ENCODE assay signal across 16 cellular contexts in genomic region chr12:26269554-26270284, GRCh38.
"Had no signal": no experiment of that assay in that cellular context is flagged by ENCODE, and none has a peak within 500 bp of the region (broad histone marks: within the 10 kb centered on the region; RNA-seq: fewer than 3 reads in every experiment).

No MANE protein-coding gene starts in this region.

- H3K27ac ChIP-seq: ovary, spleen, upper lobe of left lung had no signal

- H3K4me3 Mint-ChIP-seq: endodermal cell; neural crest cell; stimulated activated memory B cell treated with anti-CD40 and anti-IgM and Interleukin-4, amounts not matched to agents 10 μg/mL and 1 μg/mL and 100 μg/mL, for 72 hours had no signal

- H3K9me3 ChIP-seq: body of pancreas, ovary, upper lobe of left lung had no signal

- ATAC-seq: activated CD4-positive, CD25-positive, alpha-beta regulatory T cell treated with anti-CD3 and anti-CD28 coated beads, Interleukin-2, amount 50 U/mL, for 24 hours; activated naive CD4-positive, alpha-beta T cell treated with anti-CD3 and anti-CD28 coated beads, Interleukin-2, amount 50 U/mL, for 72 hours; esophagus mucosa; left colon; stimulated activated memory B cell treated with anti-CD40 and anti-IgM and Interleukin-4, amounts not matched to agents 10 μg/mL and 1 μg/mL and 100 μg/mL, for 72 hours had no signal

- H3K27me3 ChIP-seq: body of pancreas, ovary, spleen, upper lobe of left lung had no signal

- H3K9me3 Mint-ChIP-seq: activated naive CD4-positive, alpha-beta T cell treated with anti-CD3 and anti-CD28 coated beads, Interleukin-2, amount 50 U/mL, for 72 hours; endodermal cell; stimulated activated memory B cell treated with anti-CD40 and anti-IgM and Interleukin-4, amounts not matched to agents 10 μg/mL and 1 μg/mL and 100 μg/mL, for 72 hours had no signal

- H3K36me3 ChIP-seq: ovary, spleen, upper lobe of left lung had no signal

- DNase-seq: activated effector memory CD4-positive, alpha-beta T cell treated with anti-CD3 and anti-CD28 coated beads, Interleukin-2, amount 50 U/mL, for 16 hours; activated T-cell treated with anti-CD3 and anti-CD28 coated beads, Interleukin-2, amount 50 U/mL, for 1 hour; amniotic stem cell; cerebellar nuclear complex; endodermal cell; left colon; ovary; spleen; stimulated activated CD4-positive, alpha-beta T cell treated with anti-CD3 and anti-CD28 coated beads, Interleukin-1b, Interleukin-23, amount 100 ng/mL, for 48 hours; upper lobe of left lung had no signal

- H3K4me3 ChIP-seq: body of pancreas, ovary, spleen, upper lobe of left lung had no signal

- H3K27ac Mint-ChIP-seq: activated naive CD4-positive, alpha-beta T cell treated with anti-CD3 and anti-CD28 coated beads, Interleukin-2, amount 50 U/mL, for 72 hours; endodermal cell; stimulated activated memory B cell treated with anti-CD40 and anti-IgM and Interleukin-4, amounts not matched to agents 10 μg/mL and 1 μg/mL and 100 μg/mL, for 72 hours had no signal

- H3K27me3 Mint-ChIP-seq: stimulated activated memory B cell treated with anti-CD40 and anti-IgM and Interleukin-4, amounts not matched to agents 10 μg/mL and 1 μg/mL and 100 μg/mL, for 72 hours had no signal

- H3K36me3 Mint-ChIP-seq: activated naive CD4-positive, alpha-beta T cell treated with anti-CD3 and anti-CD28 coated beads, Interleukin-2, amount 50 U/mL, for 72 hours; stimulated activated memory B cell treated with anti-CD40 and anti-IgM and Interleukin-4, amounts not matched to agents 10 μg/mL and 1 μg/mL and 100 μg/mL, for 72 hours had no signal
